In the genomic region with DNA sequence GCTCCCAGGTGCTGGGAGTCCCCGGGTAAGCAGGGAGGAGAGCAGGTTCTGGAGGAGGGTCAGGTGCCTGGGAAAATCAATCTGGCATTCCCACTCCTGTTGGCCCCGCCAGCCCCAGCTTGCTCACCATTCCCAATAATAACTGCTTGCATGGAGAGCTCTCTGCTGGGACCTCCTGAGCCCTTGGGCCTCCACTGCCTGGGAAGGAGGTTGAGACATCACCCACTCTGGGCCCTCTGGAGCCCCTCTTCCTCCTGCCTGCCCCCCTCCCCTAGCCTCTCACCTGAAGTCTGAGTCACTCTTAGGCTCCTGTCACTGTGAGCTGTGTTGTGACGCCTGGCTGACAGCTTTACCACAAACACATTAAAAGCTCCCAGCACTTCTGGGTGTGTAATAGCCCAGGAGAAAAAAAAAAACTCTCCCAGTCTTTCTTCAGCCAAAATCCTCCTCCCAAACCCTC, we compare ENCODE assay signal across 11 cellular contexts. TPM values are rescaled to one million over a fixed set of nuclear protein-coding genes. Genes with fewer than 3 reads are reported as not detected.
DNase-seq lines count a peak whose midpoint lies in the region; FAIRE-seq and TF ChIP-seq lines count a peak whose summit lies in the region.
"Had no signal": no experiment of that assay in that cellular context is flagged by ENCODE, and none has a peak within 500 bp of the region (broad histone marks: within the 10 kb centered on the region; RNA-seq: fewer than 3 reads in every experiment).

No MANE protein-coding gene starts in this region.

- H3K36me3 ChIP-seq in small intestine (ENCODE audit: control insufficient read depth in 2 of 2, insufficient read depth in 2 of 2, low read length in 2 of 2) = no peaks in the 10 kb centered on the region

- peaks cover 14 to 24% of the 10 kb centered on the region in 2 donors for H3K4me1 ChIP-seq in small intestine (ENCODE audit: control insufficient read depth in 2 of 2, insufficient read depth in 1 of 2, low read depth in 1 of 2, low read length in 1 of 2)

- peaks cover 63% of the 10 kb centered on the region for H3K4me1 Mint-ChIP-seq in HFFc6 (ENCODE audit: low read depth)

- no peak overlapping the region for H3K4me3 Mint-ChIP-seq in HFFc6
- H3K4me3 Mint-ChIP-seq: CD4-positive, alpha-beta memory T cell had no signal

- FAIRE-seq in small intestine (lab: Jason Lieb, UNC) = no peak

- H3K9me3 ChIP-seq in small intestine (ENCODE audit: control insufficient read depth, low read depth) = no peaks in the 10 kb centered on the region

- H3K4me3 ChIP-seq in small intestine (ENCODE audit: low read depth in 1 of 2, low read length in 2 of 2) = no peak overlapping the region

- no peak for DNase-seq in HFFc6
- DNase-seq in kidney tubule cell (ENCODE audit: low spot score) = peak; percentile 84
- DNase-seq in small intestine = peak; percentile 71
- DNase-seq in stimulated activated CD4-positive, alpha-beta T cell treated with anti-CD3 and anti-CD28 coated beads, Interleukin-2, amount 100 ng/mL, for 48 hours = no peak
- no peak for DNase-seq in NCI-H2081 treated with DMSO at 0.1 percent for 48 hours (lab: John Stamatoyannopoulos, UW)
- DNase-seq in occipital lobe (lab: John Stamatoyannopoulos, UW) = no peak
- DNase-seq: activated CD8-positive, alpha-beta memory T cell treated with anti-CD3 and anti-CD28 coated beads, Interleukin-2, amount 50 U/mL, for 48 hours; CD4-positive, alpha-beta memory T cell; NCI-H446; SHP77 treated with DMSO at 0.1 percent for 48 hours had no signal

- peaks cover 13% of the 10 kb centered on the region for H3K36me3 Mint-ChIP-seq in HFFc6 (ENCODE audit: low read depth)
- H3K36me3 Mint-ChIP-seq: CD4-positive, alpha-beta memory T cell had no signal

- H3K27me3 ChIP-seq in small intestine (ENCODE audit: control insufficient read depth in 2 of 2, insufficient read depth in 2 of 2, low read length in 2 of 2) = peaks cover 0 to 12% of the 10 kb centered on the region in 2 donors

- no peak for TF ChIP-seq CTCF in HFFc6 (IDR thresholded peaks at IDR 0.05)

- H3K27me3 Mint-ChIP-seq in HFFc6 (ENCODE audit: insufficient read depth) = peaks cover 9% of the 10 kb centered on the region

- H3K27ac Mint-ChIP-seq in HFFc6 = peak overlapping the region; percentile 45; the same call in 1 of the 2 replicates
- H3K27ac Mint-ChIP-seq: CD4-positive, alpha-beta memory T cell had no signal

- H3K9me3 Mint-ChIP-seq in HFFc6 = no peaks in the 10 kb centered on the region
- H3K9me3 Mint-ChIP-seq: CD4-positive, alpha-beta memory T cell had no signal

- WGBS in small intestine, 3 donors = 11 to 45% (median 28%) methylated on average over 3 of the region's 3 CpGs

- peak overlapping the region; percentile 96 for H3K27ac ChIP-seq in angular gyrus (ENCODE audit: low read depth, low read length)
- H3K27ac ChIP-seq in small intestine (ENCODE audit: low read depth in 1 of 2, low read length in 1 of 2) = peak overlapping the region; percentile 43 to 93

RNA-seq across cellular contexts. Expression of a gene that starts 4.8 kb away (rescaled TPM):
- 10 to 100 TPM; 40.3 to 57.8 (median 42.6) TPM for total RNA-seq in HFFc6 (2021; fragmentation: NEBNext Ultra II Directional; extraction: Animal tissue kit (Norgen Biotek cat#: 25700))
- 100 to 1,000 TPM in 2 of 3 donors, 10 to 100 TPM in 1; 27.0 to 126 (median 120) TPM for polyA plus RNA-seq in small intestine
- 77.2 TPM for total RNA-seq in occipital lobe

RNA-seq across cellular contexts. Expression of a gene that starts 26.8 kb away (rescaled TPM):
- total RNA-seq in HFFc6 (2021; fragmentation: NEBNext Ultra II Directional; extraction: Animal tissue kit (Norgen Biotek cat#: 25700)) = 10 to 100 TPM; 26.9 to 36.4 (median 27.8) TPM
- polyA plus RNA-seq in small intestine = 10 to 100 TPM in 2 of 3 donors, 1 to 10 TPM in 1; 6.9 to 22.6 (median 10.8) TPM
- 17.5 TPM for total RNA-seq in occipital lobe

Comparison
In these comparisons a context has a peak if more than half of its experiments do, and no peak if none do; other contexts are left out.
1. DNase-seq: peak in kidney tubule cell (single experiment) and small intestine (single experiment); none in HFFc6 (single experiment), stimulated activated CD4-positive, alpha-beta T cell treated with anti-CD3 and anti-CD28 coated beads, Interleukin-2, amount 100 ng/mL, for 48 hours (0 of 2), NCI-H2081 treated with DMSO at 0.1 percent for 48 hours (single experiment) and occipital lobe (single experiment).